Comparison of ENCODE assay signal across 17 cellular contexts in the genomic region with DNA sequence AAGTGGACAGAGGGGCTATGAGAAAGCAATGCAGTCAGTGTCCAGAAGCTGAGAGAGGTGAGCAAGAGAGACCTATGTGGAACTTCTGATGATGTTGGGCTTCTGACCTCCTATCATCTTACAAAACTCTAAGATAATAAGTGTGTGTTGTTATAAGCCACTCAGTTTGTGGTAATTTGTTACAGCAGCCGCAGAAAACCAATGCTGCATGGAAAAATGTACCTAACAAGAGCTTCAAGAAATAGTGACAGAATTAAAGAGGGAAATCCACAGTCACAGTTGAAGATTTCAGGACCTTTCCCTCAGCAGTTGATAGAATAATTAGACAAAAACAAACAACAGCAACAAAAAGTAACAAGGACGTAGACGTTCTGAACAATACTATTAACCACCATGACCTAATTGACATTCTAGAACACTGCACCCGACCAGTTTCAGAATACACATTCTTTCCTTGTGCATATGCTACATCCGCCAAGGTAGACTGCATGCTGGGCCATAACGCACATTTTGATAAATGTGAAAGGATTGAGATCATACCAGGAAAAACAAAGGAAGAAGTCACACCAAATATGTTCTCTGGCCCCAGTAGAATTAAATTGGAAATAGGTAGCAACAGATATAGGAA. TPM values are rescaled to one million over a fixed set of nuclear protein-coding genes. Genes with fewer than 3 reads are reported as not detected.
DNase-seq lines count a peak whose midpoint lies in the region; ATAC-seq and TF ChIP-seq lines count a peak whose summit lies in the region.
"Had no signal": no experiment of that assay in that cellular context is flagged by ENCODE, and none has a peak within 500 bp of the region (broad histone marks: within the 10 kb centered on the region; RNA-seq: fewer than 3 reads in every experiment).

No MANE protein-coding gene starts in this region.

- peaks cover 80% of the 10 kb centered on the region for H3K4me1 ChIP-seq in DND-41 (ENCODE audit: insufficient read depth, low read length)
- H3K4me1 ChIP-seq in OCI-LY7 (ENCODE audit: insufficient read depth, low read length, poor library complexity, severe bottlenecking): peaks cover 65% of the 10 kb centered on the region
- H3K4me1 ChIP-seq in osteoblast (ENCODE audit: insufficient read depth, low read length): peaks cover 4% of the 10 kb centered on the region
- no peaks in the 10 kb centered on the region for H3K4me1 ChIP-seq in HAP-1

- ATAC-seq in DND-41 (ENCODE audit: insufficient read depth, low read depth): no peak
- peak in 1 of 2 donors; percentile 18 for ATAC-seq in activated naive CD4-positive, alpha-beta T cell treated with anti-CD3 and anti-CD28 coated beads, Interleukin-2, amount 50 U/mL, for 72 hours
- ATAC-seq: heart left ventricle, PC-3 had no signal

- H3K9me3 ChIP-seq in DND-41 (ENCODE audit: insufficient read depth, low read length, severe bottlenecking): no peaks in the 10 kb centered on the region
- H3K9me3 ChIP-seq in OCI-LY7 (ENCODE audit: low read length): no peaks in the 10 kb centered on the region
- no peaks in the 10 kb centered on the region for H3K9me3 ChIP-seq in osteoblast (ENCODE audit: low read depth, low read length)
- no peaks in the 10 kb centered on the region for H3K9me3 ChIP-seq in HAP-1
- H3K9me3 ChIP-seq: heart left ventricle had no signal

- H4K20me1 ChIP-seq in DND-41 (ENCODE audit: insufficient read depth, low read length) (no peaks in the 10 kb centered on the region), OCI-LY7 (ENCODE audit: insufficient read depth, low read length) (no peaks in the 10 kb centered on the region), osteoblast (ENCODE audit: insufficient read depth, low read length) (no peaks in the 10 kb centered on the region)

- peak overlapping the region in 1 of 2 experiments; percentile 4; a peak in 2 of 4 replicates for H3K4me3 ChIP-seq in DND-41 (ENCODE audit: low read depth in 1 of 2, low read length in 2 of 2)
- no peak overlapping the region for H3K4me3 ChIP-seq in OCI-LY7 (ENCODE audit: low read depth, low read length, poor library complexity, severe bottlenecking)
- H3K4me3 ChIP-seq in osteoblast (ENCODE audit: insufficient read depth, low read length): no peak overlapping the region
- no peak overlapping the region for H3K4me3 ChIP-seq in HAP-1
- H3K4me3 ChIP-seq: dorsolateral prefrontal cortex, smooth muscle cell had no signal

- CTCF ChIA-PET in OCI-LY7 (lab: Charles Lee; ENCODE audit: unreplicated experiment): no interaction called here

- no peak overlapping the region for H3K4me3 Mint-ChIP-seq in nephron progenitor cell

- H3K36me3 Mint-ChIP-seq in activated naive CD4-positive, alpha-beta T cell treated with anti-CD3 and anti-CD28 coated beads, Interleukin-2, amount 50 U/mL, for 72 hours: peaks cover 25 to 45% of the 10 kb centered on the region in 2 donors
- H3K36me3 Mint-ChIP-seq in nephron progenitor cell (ENCODE audit: low read depth): peaks cover 21% of the 10 kb centered on the region

- no peaks in the 10 kb centered on the region for H3K9me2 ChIP-seq in OCI-LY7 (ENCODE audit: insufficient read depth, low read length)

- no peaks in the 10 kb centered on the region for H3K27me3 ChIP-seq in DND-41 (ENCODE audit: insufficient read depth, low read length, poor library complexity)
- no peaks in the 10 kb centered on the region for H3K27me3 ChIP-seq in osteoblast (ENCODE audit: insufficient read depth, low read length)
- H3K27me3 ChIP-seq in HAP-1 (ENCODE audit: low read depth): no peaks in the 10 kb centered on the region
- H3K27me3 ChIP-seq: dorsolateral prefrontal cortex, heart left ventricle had no signal

- POLR2A ChIA-PET in OCI-LY7 (lab: Charles Lee): interaction anchor here (1.4 to 3.0 kb wide), 2 partner anchors 7 to 29 kb away, joined by 3 to 21 read pairs; no protein-coding TSS in a partner anchor

- H3K4me2 ChIP-seq in DND-41 (ENCODE audit: insufficient read depth, low read length): peak overlapping the region; percentile 63
- peak overlapping the region; percentile 97 for H3K4me2 ChIP-seq in OCI-LY7 (ENCODE audit: low read length)
- no peak overlapping the region for H3K4me2 ChIP-seq in osteoblast (ENCODE audit: insufficient read depth, low read length)
- H3K4me2 ChIP-seq: smooth muscle cell had no signal

- in situ Hi-C loops in HAP-1 (cut with MboI; ENCODE audit: low sequenced_read_pairs): no loop called here

- peaks cover 2% of the 10 kb centered on the region for H3K27me3 Mint-ChIP-seq in nephron progenitor cell (ENCODE audit: low read depth, poor library complexity)

- no TSS peak for BruUV-seq in OCI-LY7 (replicated peaks; lab: Mats Ljungman, UMichigan)

- H3K9ac ChIP-seq in DND-41 (ENCODE audit: low read depth, low read length): peak overlapping the region; percentile 78

- H3K79me2 ChIP-seq in DND-41 (ENCODE audit: insufficient read depth, low read length) (peaks cover 97% of the 10 kb centered on the region), OCI-LY7 (ENCODE audit: insufficient read depth, low read depth, low read length) (peaks cover 32% of the 10 kb centered on the region), osteoblast (ENCODE audit: insufficient read depth, low read length) (peaks cover 9% of the 10 kb centered on the region)

- peaks cover 18% of the 10 kb centered on the region; the same call in 1 of the 2 replicates for H3K36me3 ChIP-seq in DND-41 (ENCODE audit: insufficient read depth, low read length)
- H3K36me3 ChIP-seq in OCI-LY7 (ENCODE audit: insufficient read depth, low read length): no peaks in the 10 kb centered on the region
- no peaks in the 10 kb centered on the region for H3K36me3 ChIP-seq in osteoblast (ENCODE audit: insufficient read depth, low read length)
- H3K36me3 ChIP-seq in HAP-1 (replicated peaks): no peaks in the 10 kb centered on the region
- H3K36me3 ChIP-seq: heart left ventricle had no signal

- H3K4me1 Mint-ChIP-seq in nephron progenitor cell: peaks cover 40% of the 10 kb centered on the region

- no peak for DNase-seq in DND-41
- DNase-seq in OCI-LY7 (ENCODE audit: low spot score): no peak
- peak in 1 of 2 donors; percentile 25 for DNase-seq in activated naive CD4-positive, alpha-beta T cell treated with anti-CD3 and anti-CD28 coated beads, Interleukin-2, amount 50 U/mL, for 72 hours (ENCODE audit: low spot score in 2 of 2)
- DNase-seq in nephron progenitor cell: no peak
- no peak for DNase-seq in GM10266 (ENCODE audit: extremely low spot score)
- no peak for DNase-seq in UCSD-AML1 (lab: John Stamatoyannopoulos, UW; ENCODE audit: unreplicated experiment)
- no peak for DNase-seq in osteoblast (ENCODE audit: insufficient read length, low spot score, missing footprints)
- no peak for DNase-seq in HAP-1 (ENCODE audit: low spot score in 2 of 2)
- DNase-seq: dorsolateral prefrontal cortex, EL, heart left ventricle, NCI-H1694, NCI-H510A treated with DMSO at 0.1 percent for 48 hours, PC-3, substantia nigra had no signal

- no peak overlapping the region for H2AFZ ChIP-seq in DND-41 (ENCODE audit: low read depth, low read length)
- peak overlapping the region; percentile 50; the same call in 1 of the 2 replicates for H2AFZ ChIP-seq in OCI-LY7 (ENCODE audit: low read length)
- H2AFZ ChIP-seq in osteoblast (ENCODE audit: low read length): no peak overlapping the region

- no peak for TF ChIP-seq CTCF in DND-41 (IDR thresholded peaks at IDR 0.05; ENCODE audit: borderline replicate concordance, extremely low read depth, low read length, poor library complexity, severe bottlenecking)
- TF ChIP-seq CTCF in OCI-LY7 (conservative IDR thresholded peaks at IDR 0.05; ENCODE audit: low read length): no peak
- no peak for TF ChIP-seq CTCF in nephron progenitor cell (IDR thresholded peaks at IDR 0.05)
- TF ChIP-seq CTCF in GM10266 (IDR thresholded peaks at IDR 0.05; ENCODE audit: control insufficient read depth, insufficient read depth, low read depth, missing control alignments): no peak
- no peak for TF ChIP-seq CTCF in osteoblast (IDR thresholded peaks at IDR 0.05; ENCODE audit: extremely low read depth, low read depth, low read length)

- peak overlapping the region; percentile 90 for H3K27ac ChIP-seq in DND-41 (ENCODE audit: low read length)
- peak overlapping the region; percentile 99 for H3K27ac ChIP-seq in OCI-LY7 (ENCODE audit: low read depth, low read length, poor library complexity, severe bottlenecking)
- no peak overlapping the region for H3K27ac ChIP-seq in osteoblast (ENCODE audit: low read depth, low read length)
- H3K27ac ChIP-seq: C4-2B had no signal

- intact Hi-C loops in OCI-LY7 (cut with micrococcal nuclease; ENCODE audit: unreplicated experiment): loop anchor here (10.0 kb wide), 1 partner anchor 579 kb away; the partner anchor contains the start of genes CCNK and SETD3

- no peaks in the 10 kb centered on the region for H3K9me3 Mint-ChIP-seq in activated naive CD4-positive, alpha-beta T cell treated with anti-CD3 and anti-CD28 coated beads, Interleukin-2, amount 50 U/mL, for 72 hours
- peaks cover 16% of the 10 kb centered on the region for H3K9me3 Mint-ChIP-seq in nephron progenitor cell

- peak overlapping the region; percentile 97 to 99 for H3K27ac Mint-ChIP-seq in activated naive CD4-positive, alpha-beta T cell treated with anti-CD3 and anti-CD28 coated beads, Interleukin-2, amount 50 U/mL, for 72 hours
- H3K27ac Mint-ChIP-seq in nephron progenitor cell: peak overlapping the region; percentile 70

RNA-seq across cellular contexts. Expression of gene EVL, which starts 1.8 kb away (rescaled TPM):
- 154 and 206 TPM in 2 replicates for total RNA-seq in OCI-LY7 (2014; rRNA removed; shearing (Covaris generic))
- total RNA-seq in OCI-LY7 (2022): 298 and 324 TPM in 2 replicates
- total RNA-seq in activated naive CD4-positive, alpha-beta T cell treated with anti-CD3 and anti-CD28 coated beads, Interleukin-2, amount 50 U/mL, for 72 hours: 100 to 1,000 TPM; 342 to 426 TPM
- total RNA-seq in osteoblast: 16.6 and 17.4 TPM in 2 replicates
